ENCODE assay signal across 8 cellular contexts in the genomic region with DNA sequence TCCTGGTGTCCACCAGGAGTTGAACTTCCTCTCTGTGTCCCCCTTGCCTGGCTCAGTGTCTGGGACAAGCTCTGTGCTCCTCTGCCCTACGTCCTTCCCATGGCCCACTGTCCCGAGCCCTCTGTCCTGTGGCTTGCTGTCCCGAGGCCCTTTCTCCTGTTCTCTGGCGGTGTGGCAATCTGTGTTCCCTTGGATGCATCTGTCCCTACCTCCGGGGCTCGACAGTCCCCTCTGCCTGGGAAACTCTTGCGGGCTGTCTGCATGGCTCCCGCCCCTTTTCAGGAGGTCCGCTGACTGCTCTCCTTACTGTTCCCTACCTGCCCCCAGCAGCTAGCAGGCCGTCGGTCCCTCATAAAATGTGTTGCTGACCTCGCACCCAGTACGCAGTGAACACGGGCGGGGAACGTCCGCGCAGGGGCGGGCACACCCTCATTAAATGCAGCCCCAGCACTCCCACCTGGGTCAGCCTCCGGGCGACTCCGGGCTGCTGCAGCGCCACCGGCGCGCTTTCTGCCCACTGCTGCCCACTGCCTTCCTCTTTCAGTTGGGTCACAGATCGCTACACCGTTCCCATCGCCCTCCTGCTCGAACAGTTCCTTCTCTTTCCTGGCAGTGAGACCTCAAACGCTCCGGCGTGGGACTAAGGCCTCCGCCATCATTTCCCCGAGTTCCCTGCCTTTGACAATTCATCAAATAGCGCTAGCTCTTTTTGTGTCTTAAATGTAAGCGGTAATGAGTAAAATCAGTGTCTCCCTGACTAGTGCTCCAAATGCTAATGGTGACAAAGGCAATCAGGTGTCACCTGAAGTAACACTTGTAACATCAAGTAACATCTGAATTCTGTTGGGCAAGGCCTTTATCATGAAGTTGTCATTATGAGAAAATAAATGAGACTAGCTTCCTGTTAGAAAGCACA.
DNase-seq lines count a peak whose midpoint lies in the region; ATAC-seq and TF ChIP-seq lines count a peak whose summit lies in the region.

No MANE protein-coding gene starts in this region.

- TF ChIP-seq POLR2A in NB4 (IDR thresholded peaks at IDR 0.05; ENCODE audit: extremely low read depth, insufficient read length): no peak

- DNase-seq in Calu3 (peak; percentile 62), NB4 (ENCODE audit: low read depth) (peak; percentile 54), epithelial cell of proximal tubule (ENCODE audit: low read depth) (no peak), osteoblast (ENCODE audit: insufficient read length, low spot score, missing footprints) (peak; percentile 62), middle frontal gyrus (ENCODE audit: extremely low spot score, low spot score) (no peak), NCI-H2107 treated with DMSO at 0.1 percent for 48 hours (lab: John Stamatoyannopoulos, UW; ENCODE audit: unreplicated experiment) (no peak)

- peak overlapping the region; percentile 71 for H2AFZ ChIP-seq in osteoblast (ENCODE audit: low read length)

- TF ChIP-seq CTCF in Calu3 (IDR thresholded peaks at IDR 0.05; ENCODE audit: unreplicated experiment) (no peak), NB4 (IDR thresholded peaks at IDR 0.05; ENCODE audit: low read depth, low read length) (no peak), epithelial cell of proximal tubule (conservative IDR thresholded peaks at IDR 0.05; ENCODE audit: low read depth, low read length) (no peak), osteoblast (IDR thresholded peaks at IDR 0.05; ENCODE audit: extremely low read depth, low read depth, low read length) (no peak)

- H4K20me1 ChIP-seq in osteoblast (ENCODE audit: insufficient read depth, low read length): no peaks in the 10 kb centered on the region

- no peaks in the 10 kb centered on the region for H3K9me3 ChIP-seq in osteoblast (ENCODE audit: low read depth, low read length)

- no peaks in the 10 kb centered on the region for H3K79me2 ChIP-seq in osteoblast (ENCODE audit: insufficient read depth, low read length)

- CTCF ChIA-PET in Calu3 (lab: Charles Lee): interaction anchor here (0.6 to 1.4 kb wide), 7 partner anchors 11 to 528 kb away, joined by 3 to 6 read pairs (median 3); no protein-coding TSS in a partner anchor

- peaks cover 31% of the 10 kb centered on the region for H3K4me1 Mint-ChIP-seq in Calu3 (ENCODE audit: low read depth, unreplicated experiment)

- H3K9me3 Mint-ChIP-seq in Calu3 (ENCODE audit: low read depth, unreplicated experiment): no peaks in the 10 kb centered on the region

- ATAC-seq in GM21737 (IDR thresholded peaks at IDR 0.05; ENCODE audit: unreplicated experiment) (no peak), GM19324 (IDR thresholded peaks at IDR 0.05; ENCODE audit: low FRiP score, unreplicated experiment) (no peak)

- intact Hi-C loops in Calu3 (cut with micrococcal nuclease; ENCODE audit: unreplicated experiment): loop anchor here (2.0 kb wide), 1 partner anchor 71 kb away; no protein-coding TSS in a partner anchor

- H3K27me3 Mint-ChIP-seq in Calu3 (ENCODE audit: unreplicated experiment): no peaks in the 10 kb centered on the region

- no peaks in the 10 kb centered on the region for H3K36me3 ChIP-seq in osteoblast (ENCODE audit: insufficient read depth, low read length)

- H3K4me2 ChIP-seq in osteoblast (ENCODE audit: insufficient read depth, low read length): peak overlapping the region; percentile 72

- H3K4me1 ChIP-seq in osteoblast (ENCODE audit: insufficient read depth, low read length): no peaks in the 10 kb centered on the region

- H3K27ac Mint-ChIP-seq in Calu3 (ENCODE audit: unreplicated experiment): peak overlapping the region; percentile 84

- peaks cover 17% of the 10 kb centered on the region for H3K36me3 Mint-ChIP-seq in Calu3 (ENCODE audit: insufficient read depth, unreplicated experiment)

- no peak overlapping the region for H3K27ac ChIP-seq in osteoblast (ENCODE audit: low read depth, low read length)

- H3K27me3 ChIP-seq in osteoblast (ENCODE audit: insufficient read depth, low read length): no peaks in the 10 kb centered on the region

- BruUV-seq in Calu3 (replicated peaks; lab: Mats Ljungman, UMichigan): TSS peak; percentile 94

- H3K4me3 ChIP-seq in NB4 (ENCODE audit: low read depth, low read length): peak overlapping the region; percentile 38
- H3K4me3 ChIP-seq in epithelial cell of proximal tubule (ENCODE audit: low read depth, low read length): peak overlapping the region; percentile 33
- peak overlapping the region; percentile 60 for H3K4me3 ChIP-seq in osteoblast (ENCODE audit: insufficient read depth, low read length)

- peak overlapping the region; percentile 83 for H3K4me3 Mint-ChIP-seq in Calu3 (ENCODE audit: low read depth, unreplicated experiment)

Comparison
In these comparisons a context has a peak if more than half of its experiments do, and no peak if none do; other contexts are left out.
1. DNase-seq: peak in Calu3 (single experiment), NB4 (single experiment) and osteoblast (single experiment); none in epithelial cell of proximal tubule (single experiment), middle frontal gyrus (single experiment) and NCI-H2107 treated with DMSO at 0.1 percent for 48 hours (single experiment).
2. Peak in every context shown above with its lines, with median percentiles within 50 percentile points of each other: H3K4me3 ChIP-seq.